ENCODE assay signal across 14 cellular contexts in the genomic region with DNA sequence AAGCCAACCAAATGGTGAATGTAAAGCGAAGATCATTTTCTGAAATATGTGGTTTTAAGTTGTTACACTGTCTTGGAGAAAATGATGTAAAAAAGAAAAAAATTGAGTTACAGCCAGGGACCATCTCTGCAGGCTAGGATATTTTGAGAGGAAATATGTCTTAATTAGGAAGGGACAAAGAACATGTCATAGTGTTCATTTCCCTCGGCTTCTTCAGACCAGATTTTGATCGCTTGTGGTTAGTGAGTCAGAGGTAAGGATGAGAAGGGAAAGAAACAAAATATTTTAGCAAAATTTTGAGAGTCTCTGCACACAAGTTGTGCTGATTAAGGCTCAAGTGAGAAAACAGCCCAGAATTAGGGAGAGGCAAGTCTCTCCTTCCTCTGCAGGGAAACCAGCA. TPM values are rescaled to one million over a fixed set of nuclear protein-coding genes. Genes with fewer than 3 reads are reported as not detected.
A peak's percentile ranks its signal among the peaks of the same experiment; 100 is the strongest.
DNase-seq lines count a peak whose midpoint lies in the region; ATAC-seq, FAIRE-seq and TF ChIP-seq lines count a peak whose summit lies in the region.
"Had no signal": no experiment of that assay in that cellular context is flagged by ENCODE, and none has a peak within 500 bp of the region (broad histone marks: within the 10 kb centered on the region; RNA-seq: fewer than 3 reads in every experiment).

No MANE protein-coding gene starts in this region.

- no peak for ATAC-seq in GM21576 (IDR thresholded peaks at IDR 0.05; ENCODE audit: unreplicated experiment)
- ATAC-seq: lower lobe of right lung, Panc1 had no signal

- H4K20me1 ChIP-seq in astrocyte (ENCODE audit: insufficient read depth, low read length), result no peaks in the 10 kb centered on the region

- H3K27ac Mint-ChIP-seq in astrocyte (ENCODE audit: unreplicated experiment), result no peak overlapping the region
- H3K27ac Mint-ChIP-seq: T-helper 1 cell treated with Interleukin-12 subunit alpha and Interleukin-12 subunit beta and Interleukin-4 antibody, amounts not matched to agents 30 μg/mL and 1 μg/mL, for 36 hours had no signal

- H3K4me1 ChIP-seq in astrocyte (ENCODE audit: insufficient read depth, low read length), result peaks cover 6% of the 10 kb centered on the region
- H3K4me1 ChIP-seq: lower lobe of right lung, suprapubic skin had no signal

- no peaks in the 10 kb centered on the region for H3K36me3 ChIP-seq in astrocyte (ENCODE audit: insufficient read depth, low read length)
- H3K36me3 ChIP-seq: lower lobe of right lung, suprapubic skin had no signal

- peak; percentile 74 for FAIRE-seq in astrocyte (lab: Jason Lieb, UNC)

- no peak overlapping the region for H3K4me3 Mint-ChIP-seq in astrocyte (ENCODE audit: unreplicated experiment)
- H3K4me3 Mint-ChIP-seq: T-helper 1 cell treated with Interleukin-12 subunit alpha and Interleukin-12 subunit beta and Interleukin-4 antibody, amounts not matched to agents 30 μg/mL and 1 μg/mL, for 36 hours had no signal

- peak overlapping the region; percentile 14 for H3K4me2 ChIP-seq in astrocyte (ENCODE audit: low read length)

- peaks cover 19% of the 10 kb centered on the region for H3K4me1 Mint-ChIP-seq in astrocyte (ENCODE audit: low read depth, unreplicated experiment)

- POLR2A ChIA-PET in RWPE1 (lab: Yijun Ruan, JAX; ENCODE audit: low non-redundant PET), result no interaction called here

- no peak overlapping the region for H3K4me3 ChIP-seq in astrocyte (ENCODE audit: insufficient read depth, low read depth, low read length)
- H3K4me3 ChIP-seq: lower lobe of right lung, skin epidermis, suprapubic skin had no signal

- H3K79me2 ChIP-seq in astrocyte (ENCODE audit: insufficient read depth, low read length), result no peaks in the 10 kb centered on the region

- no peak overlapping the region for H3K9ac ChIP-seq in astrocyte (ENCODE audit: low read length)

- TF ChIP-seq CTCF in astrocyte (IDR thresholded peaks at IDR 0.05; ENCODE audit: insufficient read depth, low read depth, low read length) (no peak), RWPE1 (conservative IDR thresholded peaks at IDR 0.05; ENCODE audit: low read depth) (no peak)

- H3K9me3 ChIP-seq in astrocyte (ENCODE audit: insufficient read depth, low read depth, low read length), result no peaks in the 10 kb centered on the region
- H3K9me3 ChIP-seq: lower lobe of right lung, suprapubic skin had no signal

- no peak overlapping the region for H2AFZ ChIP-seq in astrocyte (ENCODE audit: low read depth, low read length)

- H3K27me3 ChIP-seq in astrocyte (ENCODE audit: insufficient read depth, low read length), result no peaks in the 10 kb centered on the region
- H3K27me3 ChIP-seq: suprapubic skin had no signal

- H3K36me3 Mint-ChIP-seq in astrocyte (ENCODE audit: low read depth, unreplicated experiment), result no peaks in the 10 kb centered on the region

- DNase-seq in EL, result peak; percentile 75
- peak; percentile 75 for DNase-seq in LHCN-M2 (ENCODE audit: low read depth)
- peak; percentile 64 for DNase-seq in astrocyte (ENCODE audit: low read depth)
- peak; percentile 14 for DNase-seq in non-pigmented ciliary epithelial cell (ENCODE audit: low read depth)
- no peak for DNase-seq in retina
- DNase-seq in RWPE1 (ENCODE audit: low spot score), result no peak
- DNase-seq: activated gamma-delta T cell; central memory CD4-positive, alpha-beta T cell; lower lobe of right lung had no signal

- peaks cover 2% of the 10 kb centered on the region for H3K27me3 Mint-ChIP-seq in astrocyte (ENCODE audit: low read depth, unreplicated experiment)

- H3K27ac ChIP-seq in astrocyte (ENCODE audit: low read depth, low read length) (no peak overlapping the region), RWPE1 (no peak overlapping the region)
- H3K27ac ChIP-seq: lower lobe of right lung, skin epidermis, suprapubic skin had no signal

- CTCF ChIA-PET in RWPE1 (lab: Yijun Ruan, JAX), result no interaction called here

- no peaks in the 10 kb centered on the region for H3K9me3 Mint-ChIP-seq in astrocyte (ENCODE audit: unreplicated experiment)
- H3K9me3 Mint-ChIP-seq: T-helper 1 cell treated with Interleukin-12 subunit alpha and Interleukin-12 subunit beta and Interleukin-4 antibody, amounts not matched to agents 30 μg/mL and 1 μg/mL, for 36 hours had no signal

RNA-seq across cellular contexts. Expression of a gene that starts 58.9 kb away (rescaled TPM):
- total RNA-seq in LHCN-M2 (2014; rRNA removed) (not detected in 2 replicates), astrocyte (not detected in 2 replicates)
- not detected for polyA plus RNA-seq in LHCN-M2 (2012)

Comparison
In these comparisons a context has a peak if more than half of its experiments do, and no peak if none do; other contexts are left out.
1. DNase-seq: peak in EL (single experiment), LHCN-M2 (single experiment), astrocyte (single experiment) and non-pigmented ciliary epithelial cell (single experiment); none in retina (single experiment) and RWPE1 (single experiment).